Comparison of ENCODE assay signal across 8 cellular contexts in genomic region chr10:67884313-67884841, GRCh38. TPM values are rescaled to one million over a fixed set of nuclear protein-coding genes. Genes with fewer than 3 reads are reported as not detected.
DNase-seq lines count a peak whose midpoint lies in the region; ATAC-seq and TF ChIP-seq lines count a peak whose summit lies in the region.

Gene SIRT1 (plus strand): TSS chr10:67884656. CDS start chr10:67884722, 66 bp downstream.

- peak; percentile 92 for DNase-seq in GM13976 (ENCODE audit: low spot score)
- peak; percentile 92 for DNase-seq in NCI-H1436 (lab: John Stamatoyannopoulos, UW)
- peak; percentile 83 to 94 (median 88) for DNase-seq in T-cell
- DNase-seq in cardiac septum (ENCODE audit: low spot score) = peak; percentile 97
- peak; percentile 93 for DNase-seq in pons (ENCODE audit: low spot score)
- peak; percentile 98 for DNase-seq in transverse colon

- CTCF ChIA-PET in T-cell (lab: Charles Lee) = interaction anchor here (0.6 to 1.4 kb wide), 7 partner anchors 15 to 271 kb away, joined by 3 to 8 read pairs (median 3); no protein-coding TSS in a partner anchor

- peak; percentile 1 for TF ChIP-seq CTCF in GM13976 (IDR thresholded peaks at IDR 0.05; ENCODE audit: borderline replicate concordance, control extremely low read depth, extremely low read depth, insufficient read depth, missing control alignments)
- TF ChIP-seq CTCF in transverse colon (IDR thresholded peaks at IDR 0.05) = no peak

- no peak for TF ChIP-seq EP300 in transverse colon (IDR thresholded peaks at IDR 0.05; ENCODE audit: low read depth)

- WGBS in adipose tissue, 3 donors = 0% methylated on average over 30 to 62 of the region's 62 CpGs
- WGBS in transverse colon (ENCODE audit: low coverage in 1 of 2), 2 donors = 0% methylated on average over 15 of the region's 62 CpGs; no CpG with 5 or more reads in 1 of the 2 donors

- ATAC-seq in HG02840 (IDR thresholded peaks at IDR 0.05; ENCODE audit: low FRiP score, unreplicated experiment) = peak; percentile 86
- ATAC-seq in T-cell (replicated peaks in 1 of 4) = peak; percentile 81 to 86 (median 84)

- no peaks in the 10 kb centered on the region for H3K27me3 Mint-ChIP-seq in T-cell

- POLR2A ChIA-PET in T-cell (lab: Charles Lee) = interaction anchor here (0.6 to 1.7 kb wide), 6 partner anchors 20 to 1478 kb away, joined by 3 to 4 read pairs (median 4); no protein-coding TSS in a partner anchor

- H3K27me3 ChIP-seq in transverse colon = no peaks in the 10 kb centered on the region

- H3K4me1 ChIP-seq in transverse colon = peaks cover 0 to 38% (median 11%) of the 10 kb centered on the region in 4 donors

- no peaks in the 10 kb centered on the region for H3K9me3 Mint-ChIP-seq in T-cell

- in situ Hi-C loops in GM13976 (cut with MboI; ENCODE audit: low sequenced_read_pairs, unreplicated experiment) (no loop called here), transverse colon (cut with MboI; ENCODE audit: low pct_ligation_motif_present in 1 of 4, low pct_unique_long_range_greater_than_20kb in 1 of 4, low sequenced_read_pairs in 3 of 4) (loop anchor here in 1 of 4 donors (25.0 kb wide), 1 partner anchor 178 kb away; no protein-coding TSS in a partner anchor)

- H3K27ac ChIP-seq in adipose tissue (ENCODE audit: low read depth, low read length) (peak within 1 kb of the TSS; percentile 41), transverse colon (peak within 1 kb of the TSS; percentile 94 to 98 (median 96))

- H3K36me3 Mint-ChIP-seq in T-cell = peaks cover 19% of the 10 kb centered on the region

- H3K4me3 Mint-ChIP-seq in T-cell = peak within 1 kb of the TSS; percentile 88 to 95 (median 90)

- TF ChIP-seq POLR2A in transverse colon (IDR thresholded peaks at IDR 0.05) = peak; percentile 93

- H3K36me3 ChIP-seq in transverse colon = peaks cover 0 to 25% (median 7%) of the 10 kb centered on the region in 4 donors

- no peaks in the 10 kb centered on the region for H3K9me3 ChIP-seq in transverse colon

- peak within 1 kb of the TSS; percentile 90 to 93 for H3K27ac Mint-ChIP-seq in T-cell

- H3K4me1 Mint-ChIP-seq in T-cell = peaks cover 32 to 41% (median 36%) of the 10 kb centered on the region in 3 donors

- intact Hi-C loops in cardiac septum (cut with DNase I) (loop anchor here (1.0 to 10.0 kb wide), 2 partner anchors 190 to 440 kb away; no protein-coding TSS in a partner anchor), transverse colon (cut with DNase I; ENCODE audit: low total_unique reads) (no loop called here)

- H3K4me3 ChIP-seq in transverse colon = peak within 1 kb of the TSS; percentile 63 to 84 (median 78)

RNA-seq across cellular contexts. Expression of gene SIRT1, which starts in this region (rescaled TPM):
- total RNA-seq in T-cell (10 to 100 TPM; 41.0 to 58.7 (median 46.7) TPM), cardiac septum (16.1 TPM), transverse colon (10 to 100 TPM; 12.5 to 23.8 (median 20.7) TPM)
- polyA plus RNA-seq in adipose tissue = 10 to 100 TPM in 2 of 3 donors, 1 to 10 TPM in 1; 7.7 to 22.7 (median 16.4) TPM

Comparison
In these comparisons a context has a peak if more than half of its experiments do, and no peak if none do; other contexts are left out.
1. Peak in every context shown above with its lines: DNase-seq, ATAC-seq, H3K4me3 ChIP-seq and H3K27ac ChIP-seq.